In the genomic region with DNA sequence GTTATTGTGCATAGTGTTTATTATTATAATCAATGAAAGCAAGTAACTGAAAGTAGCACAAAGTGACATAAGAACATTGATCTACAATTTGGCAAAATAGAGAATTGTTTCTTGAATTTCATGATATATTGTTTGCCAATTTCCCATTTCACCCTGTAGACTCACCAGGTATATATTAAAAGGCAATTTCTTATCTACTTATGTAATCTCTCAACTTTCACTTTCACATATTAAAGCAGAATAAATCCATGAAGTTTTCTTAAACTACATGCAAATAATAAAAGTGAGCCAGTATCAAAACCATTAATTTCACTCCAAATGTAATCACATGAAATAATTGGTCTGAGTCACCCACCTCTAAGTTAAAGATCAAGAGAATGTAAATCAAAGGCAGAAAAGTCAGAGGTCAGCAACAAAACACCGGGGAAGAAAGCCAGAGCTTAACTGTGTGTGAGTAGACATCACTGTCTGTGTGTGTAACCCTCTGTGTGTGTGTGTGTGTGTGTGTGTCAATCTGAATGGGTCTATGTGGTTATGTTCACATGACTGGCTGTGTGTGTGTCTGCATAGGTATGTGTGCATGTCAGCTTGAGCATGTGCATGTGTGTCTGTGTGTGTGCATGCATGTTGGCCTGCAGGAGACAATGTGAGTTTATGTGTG, we compare ENCODE assay signal across 21 cellular contexts. TPM values are rescaled to one million over a fixed set of nuclear protein-coding genes. Genes with fewer than 3 reads are reported as not detected.
DNase-seq lines count a peak whose midpoint lies in the region; ATAC-seq and TF ChIP-seq lines count a peak whose summit lies in the region.
"Had no signal": no experiment of that assay in that cellular context is flagged by ENCODE, and none has a peak within 500 bp of the region (broad histone marks: within the 10 kb centered on the region; RNA-seq: fewer than 3 reads in every experiment).

No MANE protein-coding gene starts in this region.

- no peaks in the 10 kb centered on the region for H3K9me3 ChIP-seq in IMR-90 (ENCODE audit: control insufficient read depth, insufficient read depth, low read length)
- H3K9me3 ChIP-seq: A549, adrenal gland, thyroid gland had no signal

- no peak overlapping the region for H3K18ac ChIP-seq in IMR-90 (ENCODE audit: low read depth, low read length)

- H3K9me1 ChIP-seq in IMR-90 (ENCODE audit: insufficient read depth, low read length): no peaks in the 10 kb centered on the region; the same call in 1 of the 2 replicates

- no peak overlapping the region for H4K91ac ChIP-seq in IMR-90 (ENCODE audit: insufficient read depth, low read depth, low read length)

- intact Hi-C loops in IMR-90 (cut with micrococcal nuclease): no loop called here

- no peak for ATAC-seq in IMR-90 (ENCODE audit: low read depth)
- ATAC-seq in HG02610 (IDR thresholded peaks at IDR 0.05; ENCODE audit: unreplicated experiment): no peak
- ATAC-seq: A549; activated CD4-positive, alpha-beta T cell treated with anti-CD3 and anti-CD28 coated beads for 36 hours; effector memory CD8-positive, alpha-beta T cell; K562; stimulated activated effector memory CD8-positive, alpha-beta T cell treated with anti-CD3 and anti-CD28 coated beads, Interleukin-12 subunit alpha, Interleukin-12 subunit beta, amount 100 ng/mL, for 72 hours had no signal

- H3K4me1 ChIP-seq in ACC112 (ENCODE audit: control insufficient read depth, insufficient read depth, low read length, unreplicated experiment) (peaks cover 11% of the 10 kb centered on the region), IMR-90 (ENCODE audit: control insufficient read depth, insufficient read depth, low read length) (no peaks in the 10 kb centered on the region)
- H3K4me1 ChIP-seq: A549, adrenal gland, thyroid gland had no signal

- no peak overlapping the region for H2AK5ac ChIP-seq in IMR-90 (ENCODE audit: low read depth, low read length)

- no peak for TF ChIP-seq POLR2A in IMR-90 (IDR thresholded peaks at IDR 0.05; ENCODE audit: low read depth, low read length)

- H2AK9ac ChIP-seq in IMR-90 (replicated peaks; ENCODE audit: low read depth, low read length, poor library complexity): peak overlapping the region; percentile 55

- H3K27ac ChIP-seq in ACC112 (ENCODE audit: low read depth, low read length) (no peak overlapping the region), IMR-90 (ENCODE audit: insufficient read depth, low read length) (no peak overlapping the region)
- H3K27ac ChIP-seq: A549, SK-N-MC, thyroid gland had no signal

- in situ Hi-C loops in IMR-90 (cut with MboI; ENCODE audit: low sequenced_read_pairs): no loop called here
- in situ Hi-C loops in astrocyte of the spinal cord (cut with HindIII; ENCODE audit: low sequenced_read_pairs): no loop called here
- in situ Hi-C loops in G401 (cut with HindIII; ENCODE audit: low sequenced_read_pairs): no loop called here

- H3K36me3 ChIP-seq in ACC112 (ENCODE audit: insufficient read depth, low read length): no peaks in the 10 kb centered on the region
- no peaks in the 10 kb centered on the region for H3K36me3 ChIP-seq in IMR-90 (ENCODE audit: control insufficient read depth, insufficient read depth, low read length)
- H3K36me3 ChIP-seq: adrenal gland, thyroid gland had no signal

- H2BK15ac ChIP-seq in IMR-90 (ENCODE audit: low read depth, low read length): no peak overlapping the region

- TF ChIP-seq CTCF in IMR-90 (conservative IDR thresholded peaks at IDR 0.05; ENCODE audit: low read depth, low read length): no peak
- TF ChIP-seq CTCF in astrocyte of the spinal cord (IDR thresholded peaks at IDR 0.05; ENCODE audit: low read depth, low read length): no peak
- TF ChIP-seq CTCF in GM10248 (IDR thresholded peaks at IDR 0.05; ENCODE audit: control extremely low read depth, extremely low read depth, low read depth, missing control alignments): no peak

- H3K79me1 ChIP-seq in IMR-90 (ENCODE audit: low read depth in 1 of 2, low read length in 2 of 2): no peaks in the 10 kb centered on the region

- no peak overlapping the region for H3K23ac ChIP-seq in IMR-90 (ENCODE audit: low read depth, low read length)

- no peak overlapping the region for H3K9ac ChIP-seq in IMR-90 (ENCODE audit: low read depth, low read length)

- H2BK5ac ChIP-seq in IMR-90 (ENCODE audit: low read depth, low read length, poor library complexity, severe bottlenecking): no peak overlapping the region

- no peak overlapping the region for H3K4me2 ChIP-seq in IMR-90 (ENCODE audit: low read depth, low read length)
- H3K4me2 ChIP-seq: A549 had no signal

- H2BK120ac ChIP-seq in IMR-90 (ENCODE audit: low read depth, low read length): no peak overlapping the region

- H3K56ac ChIP-seq in IMR-90 (ENCODE audit: extremely low read depth, insufficient read depth, low read length): no peak overlapping the region

- DNase-seq in IMR-90: no peak
- DNase-seq in astrocyte of the spinal cord (ENCODE audit: low read depth, low spot score): peak; percentile 13
- peak; percentile 16 for DNase-seq in left kidney (ENCODE audit: low read depth, low spot score)
- no peak for DNase-seq in cerebellar nuclear complex (lab: John Stamatoyannopoulos, UW)
- no peak for DNase-seq in GM10248 (ENCODE audit: extremely low spot score)
- DNase-seq in G401 (ENCODE audit: low spot score): no peak
- DNase-seq: activated CD4-positive, alpha-beta T cell treated with anti-CD3 and anti-CD28 coated beads for 36 hours; activated effector memory CD4-positive, alpha-beta T cell treated with Interleukin-2 at 50 U/mL for 16 hours; C1 segment of cervical spinal cord; effector memory CD8-positive, alpha-beta T cell; kidney glomerular epithelial cell; NCI-H1048; NCI-H774; thyroid gland had no signal

- CTCF ChIA-PET in IMR-90 (lab: Yijun Ruan, JAX) (interaction anchor here (0.6 kb wide), 2 partner anchors 21 to 228 kb away, joined by 3 read pairs; no protein-coding TSS in a partner anchor), GM10248 (lab: Yijun Ruan, JAX) (interaction anchor here (0.6 kb wide), 1 partner anchor 85 kb away, joined by 3 read pairs; no protein-coding TSS in a partner anchor)

- TF ChIP-seq RAD21 in IMR-90 (IDR thresholded peaks at IDR 0.05; ENCODE audit: low read length): no peak

- H3K4ac ChIP-seq in IMR-90 (ENCODE audit: low read depth, low read length): no peak overlapping the region

- H4K20me1 ChIP-seq in IMR-90 (ENCODE audit: insufficient read depth, low read length): no peaks in the 10 kb centered on the region

- no peak overlapping the region for H3K14ac ChIP-seq in IMR-90 (replicated peaks; ENCODE audit: low read depth, low read length)

- H3K27me3 ChIP-seq in ACC112 (ENCODE audit: insufficient read depth, low read length) (no peaks in the 10 kb centered on the region), IMR-90 (ENCODE audit: control insufficient read depth, insufficient read depth, low read length) (no peaks in the 10 kb centered on the region)
- H3K27me3 ChIP-seq: adrenal gland, thyroid gland had no signal

- H2AFZ ChIP-seq in ACC112 (ENCODE audit: low read length, unreplicated experiment) (peak overlapping the region; percentile 72), IMR-90 (replicated peaks; ENCODE audit: low read length, poor library complexity) (no peak overlapping the region)

- H2BK20ac ChIP-seq in IMR-90 (ENCODE audit: low read depth, low read length): no peak overlapping the region

- H4K8ac ChIP-seq in IMR-90 (ENCODE audit: low read depth in 2 of 2, low read length in 2 of 2): no peak overlapping the region

- peak overlapping the region; percentile 68 for H3K4me3 ChIP-seq in ACC112 (ENCODE audit: low read depth, low read length)
- H3K4me3 ChIP-seq in IMR-90 (ENCODE audit: insufficient read depth, low read depth, low read length): no peak overlapping the region
- no peak overlapping the region for H3K4me3 ChIP-seq in astrocyte of the spinal cord (ENCODE audit: low read depth, low read length)
- H3K4me3 ChIP-seq: A549, K562, SK-N-MC, thyroid gland had no signal

- BruUV-seq in IMR-90 (replicated peaks; lab: Mats Ljungman, UMichigan): no TSS peak

- dilution Hi-C loops in IMR-90 (cut with HindIII; ENCODE audit: low sequenced_read_pairs, unreplicated experiment): no loop called here

- 0% methylated on average over 1 of the region's 1 CpG; no CpG with 5 or more reads in 1 of the 2 experiments for WGBS in IMR-90 (ENCODE audit: extremely low coverage in 2 of 2, insufficient read length in 1 of 2), 2 experiments

- no peaks in the 10 kb centered on the region for H3K79me2 ChIP-seq in ACC112 (ENCODE audit: control insufficient read depth, insufficient read depth, low read length, unreplicated experiment)

- no peak overlapping the region for H4K5ac ChIP-seq in IMR-90 (ENCODE audit: low read depth, low read length)

- POLR2A ChIA-PET in IMR-90 (lab: Charles Lee; ENCODE audit: unreplicated experiment): no interaction called here
- POLR2A ChIA-PET in GM10248 (lab: Yijun Ruan, JAX): no interaction called here

TF ChIP-seq in IMR-90, 13 proteins besides CTCF, POLR2A, EP300 and RAD21 (continues in another document):
- TF ChIP-seq SMC3 (IDR thresholded peaks at IDR 0.05; ENCODE audit: low read depth, low read length) (no peak), BHLHE40 (IDR thresholded peaks at IDR 0.05; ENCODE audit: low read depth, low read length) (no peak), FOS (IDR thresholded peaks at IDR 0.05; ENCODE audit: low read depth, low read length) (no peak), RCOR1 (IDR thresholded peaks at IDR 0.05; ENCODE audit: insufficient replicate concordance, low read length) (no peak), CEBPB (IDR thresholded peaks at IDR 0.05; ENCODE audit: low read depth, low read length) (no peak), CHD1 (IDR thresholded peaks at IDR 0.05; ENCODE audit: low read depth, low read length) (no peak), MXI1 (IDR thresholded peaks at IDR 0.05; ENCODE audit: borderline replicate concordance, low read depth, low read length) (no peak), RFX5 (IDR thresholded peaks at IDR 0.05; ENCODE audit: low read depth, low read length) (no peak), ELK1 (IDR thresholded peaks at IDR 0.05; ENCODE audit: borderline replicate concordance, low read depth, low read length) (no peak), MAFK (IDR thresholded peaks at IDR 0.05; ENCODE audit: low read depth, low read length) (no peak)

RNA-seq across cellular contexts. Expression of gene ZNF385B, which starts 44.1 kb away (rescaled TPM):
- under 0.01 TPM in 1 of 2 replicates, not detected in the other for total RNA-seq in IMR-90 (2012; rRNA removed)
- 0.03 TPM in 1 of 2 replicates, not detected in the other for polyA plus RNA-seq in IMR-90 (2012; rRNA removed)
- polyA plus RNA-seq in IMR-90 (2012; cell fraction: cytosol; rRNA removed): not detected in 2 replicates
- polyA plus RNA-seq in IMR-90 (2012; cell fraction: nucleus; rRNA removed; ENCODE audit: low replicate concordance): 0.06 TPM in 1 of 2 replicates, not detected in the other
- total RNA-seq in G401 (2014; rRNA removed; shearing (Covaris generic)): not detected in 2 replicates
- total RNA-seq: activated CD4-positive, alpha-beta T cell treated with anti-CD3 and anti-CD28 coated beads for 36 hours; K562 had no signal
- polyA plus RNA-seq: A549 had no signal

Comparison
In these comparisons a context has a peak if more than half of its experiments do, and no peak if none do; other contexts are left out.
1. DNase-seq: peak in astrocyte of the spinal cord (single experiment) and left kidney (single experiment); none in IMR-90 (single experiment), cerebellar nuclear complex (0 of 2), GM10248 (single experiment) and G401 (single experiment).